12 cellular contexts compared by ENCODE assay signal in the genomic region with DNA sequence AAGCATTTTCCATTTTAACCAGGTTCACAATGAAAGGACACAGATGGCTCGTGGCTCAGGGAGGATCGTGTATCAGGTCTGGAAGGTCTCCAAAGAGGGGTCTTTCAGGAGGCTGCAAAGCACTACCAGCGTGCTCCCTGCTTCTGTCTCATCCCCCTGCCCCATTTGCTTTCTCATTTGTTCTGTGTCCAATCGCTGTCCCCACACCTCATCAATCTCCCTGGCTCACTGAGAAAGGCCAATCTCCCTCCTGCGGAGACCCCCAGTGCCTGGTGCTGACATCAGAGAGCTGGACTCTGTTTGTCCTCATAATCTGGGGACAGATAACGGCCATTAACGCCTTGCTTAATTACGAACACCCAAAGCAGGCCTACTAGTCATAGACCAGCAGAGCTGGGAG.
"Had no signal": no experiment of that assay in that cellular context is flagged by ENCODE, and none has a peak within 500 bp of the region (broad histone marks: within the 10 kb centered on the region; RNA-seq: fewer than 3 reads in every experiment).

No MANE protein-coding gene starts in this region.

- H3K27ac ChIP-seq: dorsolateral prefrontal cortex, epithelial cell of prostate, prostate gland, right atrium auricular region, WERI-Rb-1 had no signal

- DNase-seq: activated CD4-positive, alpha-beta T cell treated with anti-CD3 and anti-CD28 coated beads for 1 hour; activated CD4-positive, alpha-beta T cell treated with anti-CD3 and anti-CD28 coated beads, Interleukin-2, amount 50 U/mL, for 4 hours; amniotic stem cell; dorsolateral prefrontal cortex; foreskin fibroblast; hippocampal formation; trophoblast cell; WERI-Rb-1 had no signal

- H3K9me3 ChIP-seq: prostate gland had no signal

- ATAC-seq: left lobe of liver had no signal

- H3K4me1 ChIP-seq: prostate gland had no signal

- H3K4me3 ChIP-seq: dorsolateral prefrontal cortex, prostate gland, right atrium auricular region had no signal

- H3K36me3 ChIP-seq: prostate gland, right atrium auricular region, WERI-Rb-1 had no signal

- H3K27me3 ChIP-seq: right atrium auricular region had no signal
